ENCODE assay signal across 35 cellular contexts in genomic region chr20:12593342-12593741, GRCh38.
"Had no signal": no experiment of that assay in that cellular context is flagged by ENCODE, and none has a peak within 500 bp of the region (broad histone marks: within the 10 kb centered on the region; RNA-seq: fewer than 3 reads in every experiment).

No MANE protein-coding gene starts in this region.

- DNase-seq: activated B cell treated with CpG ODN at 0.5 μM for 24 hours; activated CD4-positive, alpha-beta memory T cell treated with anti-CD3 and anti-CD28 coated beads for 36 hours; activated CD4-positive, alpha-beta T cell treated with anti-CD3 and anti-CD28 coated beads for 4 hours; activated CD4-positive, alpha-beta T cell treated with anti-CD3 and anti-CD28 coated beads, Interleukin-2, amount 10 ng/mL, durations not matched to agents 24 days and 14 days; activated CD4-positive, alpha-beta T cell treated with anti-CD3 and anti-CD28 coated beads, Interleukin-2, amount 50 U/mL, for 1 hour; activated CD4-positive, alpha-beta T cell treated with anti-CD3 and anti-CD28 coated beads, Interleukin-2, amount 50 U/mL, for 4 hours; activated CD4-positive, CD25-positive, alpha-beta regulatory T cell treated with anti-CD3 and anti-CD28 coated beads, Interleukin-2, amount 50 U/mL, for 72 hours; activated CD8-positive, alpha-beta memory T cell treated with anti-CD3 and anti-CD28 coated beads, Interleukin-2, amount 50 U/mL, for 4 hours; activated CD8-positive, alpha-beta T cell treated with anti-CD3 and anti-CD28 coated beads for 36 hours; activated effector memory CD4-positive, alpha-beta T cell treated with anti-CD3 and anti-CD28 coated beads, Interleukin-2, amount 50 U/mL, for 16 hours; activated gamma-delta T cell treated with Interleukin-2 at 50 U/mL for 16 hours; activated naive CD4-positive, alpha-beta T cell; activated naive CD4-positive, alpha-beta T cell treated with anti-CD3 and anti-CD28 coated beads for 36 hours; activated naive CD4-positive, alpha-beta T cell treated with anti-CD3 and anti-CD28 coated beads, Interleukin-2, amount 50 U/mL, for 16 hours; activated naive CD8-positive, alpha-beta T cell treated with anti-CD3 and anti-CD28 coated beads for 36 hours; activated T-cell treated with anti-CD3 and anti-CD28 coated beads for 4 hours; activated T-cell treated with anti-CD3 and anti-CD28 coated beads, Interleukin-2, amount 50 U/mL, for 1 hour; activated T-cell treated with anti-CD3 and anti-CD28 coated beads, Interleukin-2, amount 50 U/mL, for 4 hours; activated T-cell treated with anti-CD3 and anti-CD28 coated beads, Interleukin-2, amount 50 U/mL, for 72 hours; adrenal gland; amniotic stem cell; aorta; body of pancreas; brain microvascular endothelial cell; central memory CD4-positive, alpha-beta T cell; T-helper 1 cell; T-helper 2 cell; T-helper 9 cell had no signal

- H3K36me3 Mint-ChIP-seq: activated CD4-positive, alpha-beta memory T cell treated with anti-CD3 and anti-CD28 coated beads for 36 hours; activated naive CD4-positive, alpha-beta T cell treated with anti-CD3 and anti-CD28 coated beads, Interleukin-2, amount 50 U/mL, for 72 hours; activated naive CD8-positive, alpha-beta T cell treated with anti-CD3 and anti-CD28 coated beads for 36 hours had no signal

- H3K4me1 ChIP-seq: adrenal gland, breast epithelium had no signal

- H3K27ac Mint-ChIP-seq: activated B cell treated with CpG ODN at 0.5 μM for 24 hours; activated CD4-positive, alpha-beta memory T cell treated with anti-CD3 and anti-CD28 coated beads for 36 hours; activated CD4-positive, alpha-beta T cell treated with anti-CD3 and anti-CD28 coated beads, Interleukin-2, amount 10 ng/mL, durations not matched to agents 24 days and 14 days; activated CD8-positive, alpha-beta T cell treated with anti-CD3 and anti-CD28 coated beads for 36 hours; activated naive CD4-positive, alpha-beta T cell treated with anti-CD3 and anti-CD28 coated beads for 36 hours; activated naive CD4-positive, alpha-beta T cell treated with anti-CD3 and anti-CD28 coated beads, Interleukin-2, amount 50 U/mL, for 72 hours; activated naive CD8-positive, alpha-beta T cell treated with anti-CD3 and anti-CD28 coated beads for 36 hours; activated T-cell treated with anti-CD3 and anti-CD28 coated beads, Interleukin-2, amount 50 U/mL, for 72 hours; activated T-helper 1 cell treated with anti-CD3 and anti-CD28 coated beads, Interleukin-12 subunit alpha, Interleukin-12 subunit beta, Interleukin-2, Interleukin-4 antibody, amounts not matched to agents 30 ng/mL and 10 ng/mL and 1 ng/mL, durations not matched to agents 14 hours and 24 hours and 36 hours; activated T-helper 17 cell treated with anti-CD3 and anti-CD28 coated beads, Interleukin-2, amount 50 U/mL, for 72 hours; T-helper 1 cell treated with Interleukin-12 subunit alpha and Interleukin-12 subunit beta and Interleukin-4 antibody, amounts not matched to agents 30 μg/mL and 1 μg/mL, for 36 hours; T-helper 2 cell treated with Interferon-gamma antibody and Interleukin-4, amounts not matched to agents 5 μg/mL and 100 μg/mL, for 36 hours had no signal

- H3K4me3 ChIP-seq: adrenal gland, body of pancreas, breast epithelium had no signal

- H3K9me3 ChIP-seq: adrenal gland, body of pancreas, breast epithelium had no signal

- H3K27me3 ChIP-seq: adrenal gland, body of pancreas, brain microvascular endothelial cell, breast epithelium had no signal

- H3K4me1 Mint-ChIP-seq: activated B cell treated with CpG ODN at 0.5 μM for 24 hours; activated CD4-positive, alpha-beta T cell treated with anti-CD3 and anti-CD28 coated beads, Interleukin-2, amount 10 ng/mL, durations not matched to agents 24 days and 14 days; activated naive CD8-positive, alpha-beta T cell treated with anti-CD3 and anti-CD28 coated beads for 36 hours; activated T-helper 17 cell treated with anti-CD3 and anti-CD28 coated beads, Interleukin-2, amount 50 U/mL, for 72 hours had no signal

- H3K27me3 Mint-ChIP-seq: activated B cell treated with CpG ODN at 0.5 μM for 24 hours; activated CD4-positive, alpha-beta memory T cell treated with anti-CD3 and anti-CD28 coated beads for 36 hours; activated CD4-positive, alpha-beta T cell treated with anti-CD3 and anti-CD28 coated beads, Interleukin-2, amount 10 ng/mL, durations not matched to agents 24 days and 14 days; activated CD8-positive, alpha-beta T cell treated with anti-CD3 and anti-CD28 coated beads for 36 hours; activated naive CD8-positive, alpha-beta T cell treated with anti-CD3 and anti-CD28 coated beads for 36 hours; activated T-helper 17 cell treated with anti-CD3 and anti-CD28 coated beads, Interleukin-2, amount 50 U/mL, for 72 hours had no signal

- H3K4me3 Mint-ChIP-seq: activated B cell treated with CpG ODN at 0.5 μM for 24 hours; activated CD4-positive, alpha-beta memory T cell treated with anti-CD3 and anti-CD28 coated beads for 36 hours; activated CD4-positive, alpha-beta T cell treated with anti-CD3 and anti-CD28 coated beads, Interleukin-2, amount 10 ng/mL, durations not matched to agents 24 days and 14 days; activated CD8-positive, alpha-beta T cell treated with anti-CD3 and anti-CD28 coated beads for 36 hours; activated naive CD4-positive, alpha-beta T cell treated with anti-CD3 and anti-CD28 coated beads for 36 hours; activated naive CD8-positive, alpha-beta T cell treated with anti-CD3 and anti-CD28 coated beads for 36 hours; activated T-cell treated with anti-CD3 and anti-CD28 coated beads, Interleukin-2, amount 50 U/mL, for 4 hours; activated T-cell treated with anti-CD3 and anti-CD28 coated beads, Interleukin-2, amount 50 U/mL, for 72 hours; activated T-helper 1 cell treated with anti-CD3 and anti-CD28 coated beads, Interleukin-12 subunit alpha, Interleukin-12 subunit beta, Interleukin-2, Interleukin-4 antibody, amounts not matched to agents 30 ng/mL and 10 ng/mL and 1 ng/mL, durations not matched to agents 14 hours and 24 hours and 36 hours; activated T-helper 17 cell treated with anti-CD3 and anti-CD28 coated beads, Interleukin-2, amount 50 U/mL, for 72 hours; T-helper 1 cell treated with Interleukin-12 subunit alpha and Interleukin-12 subunit beta and Interleukin-4 antibody, amounts not matched to agents 30 μg/mL and 1 μg/mL, for 36 hours; T-helper 2 cell treated with Interferon-gamma antibody and Interleukin-4, amounts not matched to agents 5 μg/mL and 100 μg/mL, for 36 hours had no signal

- H3K36me3 ChIP-seq: adrenal gland, brain microvascular endothelial cell, breast epithelium had no signal

- H3K27ac ChIP-seq: adrenal gland, body of pancreas, brain microvascular endothelial cell, breast epithelium, VCaP had no signal

- ATAC-seq: activated CD8-positive, alpha-beta T cell treated with anti-CD3 and anti-CD28 coated beads for 36 hours; activated naive CD4-positive, alpha-beta T cell treated with anti-CD3 and anti-CD28 coated beads, Interleukin-2, amount 50 U/mL, for 72 hours; activated T-cell treated with anti-CD3 and anti-CD28 coated beads, Interleukin-2, amount 50 U/mL, for 4 hours; activated T-cell treated with anti-CD3 and anti-CD28 coated beads, Interleukin-2, amount 50 U/mL, for 72 hours; activated T-helper 17 cell treated with anti-CD3 and anti-CD28 coated beads, Interleukin-2, amount 50 U/mL, for 72 hours; body of pancreas had no signal

- H3K9me3 Mint-ChIP-seq: activated CD4-positive, alpha-beta T cell treated with anti-CD3 and anti-CD28 coated beads, Interleukin-2, amount 10 ng/mL, durations not matched to agents 24 days and 14 days; activated naive CD8-positive, alpha-beta T cell treated with anti-CD3 and anti-CD28 coated beads for 36 hours had no signal
